Comparison of ENCODE assay signal across 12 cellular contexts in genomic region chr18:70907673-70908072, GRCh38.
DNase-seq lines count a peak whose midpoint lies in the region; ATAC-seq and TF ChIP-seq lines count a peak whose summit lies in the region.
"Had no signal": no experiment of that assay in that cellular context is flagged by ENCODE, and none has a peak within 500 bp of the region (broad histone marks: within the 10 kb centered on the region; RNA-seq: fewer than 3 reads in every experiment).

No MANE protein-coding gene starts in this region.

- TF ChIP-seq CTCF in endodermal cell (conservative IDR thresholded peaks at IDR 0.05) (no peak), upper lobe of left lung (IDR thresholded peaks at IDR 0.05) (no peak)

- no peak for TF ChIP-seq POLR2A in upper lobe of left lung (IDR thresholded peaks at IDR 0.05)

- peaks cover 7% of the 10 kb centered on the region for H3K4me1 Mint-ChIP-seq in endodermal cell
- H3K4me1 Mint-ChIP-seq in activated naive CD4-positive, alpha-beta T cell treated with anti-CD3 and anti-CD28 coated beads for 36 hours (ENCODE audit: low read depth), result peaks cover 13% of the 10 kb centered on the region
- H3K4me1 Mint-ChIP-seq: naive B cell had no signal

- H3K9me3 Mint-ChIP-seq in endodermal cell, result peaks cover 9% of the 10 kb centered on the region
- H3K9me3 Mint-ChIP-seq in activated naive CD4-positive, alpha-beta T cell treated with anti-CD3 and anti-CD28 coated beads for 36 hours, result peaks cover 8% of the 10 kb centered on the region
- H3K9me3 Mint-ChIP-seq: type B pancreatic cell had no signal

- no peak for TF ChIP-seq EP300 in Ishikawa (IDR thresholded peaks at IDR 0.05; ENCODE audit: borderline replicate concordance)
- no peak for TF ChIP-seq EP300 in upper lobe of left lung (IDR thresholded peaks at IDR 0.05)

- H3K27me3 Mint-ChIP-seq in endodermal cell (ENCODE audit: insufficient read depth), result no peaks in the 10 kb centered on the region
- H3K27me3 Mint-ChIP-seq in activated naive CD4-positive, alpha-beta T cell treated with anti-CD3 and anti-CD28 coated beads for 36 hours (ENCODE audit: low read depth), result no peaks in the 10 kb centered on the region
- H3K27me3 Mint-ChIP-seq: naive B cell had no signal

- intact Hi-C loops in activated naive CD4-positive, alpha-beta T cell treated with anti-CD3 and anti-CD28 coated beads for 36 hours (cut with micrococcal nuclease), result no loop called here

- no peak for TF ChIP-seq RAD21 in Ishikawa (IDR thresholded peaks at IDR 0.05; ENCODE audit: low read depth)

- CTCF ChIA-PET in activated naive CD4-positive, alpha-beta T cell treated with anti-CD3 and anti-CD28 coated beads for 36 hours (lab: Charles Lee), result no interaction called here

- H3K36me3 ChIP-seq in endodermal cell (ENCODE audit: control insufficient read depth, insufficient read depth, low read length) (no peaks in the 10 kb centered on the region), upper lobe of left lung (no peaks in the 10 kb centered on the region)
- H3K36me3 ChIP-seq: sigmoid colon had no signal

- H3K9ac ChIP-seq in endodermal cell (ENCODE audit: extremely low read depth, low read length, poor library complexity, severe bottlenecking), result no peak overlapping the region

- no peaks in the 10 kb centered on the region for H3K4me1 ChIP-seq in endodermal cell (ENCODE audit: control insufficient read depth, insufficient read depth, low read length)
- no peaks in the 10 kb centered on the region for H3K4me1 ChIP-seq in upper lobe of left lung

- H3K27ac Mint-ChIP-seq in endodermal cell, result peak overlapping the region; percentile 63
- H3K27ac Mint-ChIP-seq in activated naive CD4-positive, alpha-beta T cell treated with anti-CD3 and anti-CD28 coated beads for 36 hours, result no peak overlapping the region
- H3K27ac Mint-ChIP-seq: naive B cell, type B pancreatic cell had no signal

- H3K9me3 ChIP-seq in endodermal cell (ENCODE audit: control insufficient read depth, low read length), result peaks cover 22% of the 10 kb centered on the region
- H3K9me3 ChIP-seq in upper lobe of left lung, result no peaks in the 10 kb centered on the region
- H3K9me3 ChIP-seq: sigmoid colon had no signal

- H3K27ac ChIP-seq in endodermal cell (ENCODE audit: low read depth, low read length) (no peak overlapping the region), upper lobe of left lung (no peak overlapping the region)
- H3K27ac ChIP-seq: sigmoid colon had no signal

- H3K27me3 ChIP-seq in endodermal cell (ENCODE audit: control insufficient read depth, insufficient read depth, low read length, poor library complexity, severe bottlenecking) (no peaks in the 10 kb centered on the region), upper lobe of left lung (no peaks in the 10 kb centered on the region)
- H3K27me3 ChIP-seq: sigmoid colon had no signal

- no peak overlapping the region for H3K4me3 Mint-ChIP-seq in endodermal cell
- no peak overlapping the region for H3K4me3 Mint-ChIP-seq in activated naive CD4-positive, alpha-beta T cell treated with anti-CD3 and anti-CD28 coated beads for 36 hours
- H3K4me3 Mint-ChIP-seq: naive B cell, type B pancreatic cell had no signal

- H3K36me3 Mint-ChIP-seq in endodermal cell (ENCODE audit: low read depth), result no peaks in the 10 kb centered on the region
- H3K36me3 Mint-ChIP-seq in activated naive CD4-positive, alpha-beta T cell treated with anti-CD3 and anti-CD28 coated beads for 36 hours (ENCODE audit: low read depth), result peaks cover under 1% of the 10 kb centered on the region
- H3K36me3 Mint-ChIP-seq: naive B cell, type B pancreatic cell had no signal

- WGBS in endodermal cell (ENCODE audit: insufficient coverage in 1 of 2, insufficient read length in 1 of 2), 2 experiments, result 40 to 52% methylated on average over 1 to 3 of the region's 3 CpGs
- 28 to 30% methylated on average over 3 of the region's 3 CpGs for WGBS in upper lobe of left lung, 2 donors

- DNase-seq in A172 (ENCODE audit: low spot score), result peak; percentile 11
- peak; percentile 76 for DNase-seq in NCI-H510A treated with DMSO at 0.1 percent for 48 hours (lab: John Stamatoyannopoulos, UW)
- DNase-seq in endodermal cell, result peak; percentile 63
- no peak for DNase-seq in upper lobe of left lung
- DNase-seq in GM03348 (ENCODE audit: low spot score), result no peak
- no peak for DNase-seq in activated naive CD4-positive, alpha-beta T cell treated with anti-CD3 and anti-CD28 coated beads for 36 hours
- DNase-seq: islet precursor cell, naive B cell, sigmoid colon had no signal

- ATAC-seq in upper lobe of left lung (ENCODE audit: low FRiP score in 2 of 2) (no peak), HG03521 (IDR thresholded peaks at IDR 0.05; ENCODE audit: unreplicated experiment) (no peak)

- H3K4me3 ChIP-seq in endodermal cell (ENCODE audit: low read length), result no peak overlapping the region
- H3K4me3 ChIP-seq in upper lobe of left lung, result no peak overlapping the region
- H3K4me3 ChIP-seq: sigmoid colon had no signal

TF ChIP-seq in Ishikawa, 13 proteins besides CTCF, POLR2A, EP300 and RAD21:
- TF ChIP-seq, protein P1, sequence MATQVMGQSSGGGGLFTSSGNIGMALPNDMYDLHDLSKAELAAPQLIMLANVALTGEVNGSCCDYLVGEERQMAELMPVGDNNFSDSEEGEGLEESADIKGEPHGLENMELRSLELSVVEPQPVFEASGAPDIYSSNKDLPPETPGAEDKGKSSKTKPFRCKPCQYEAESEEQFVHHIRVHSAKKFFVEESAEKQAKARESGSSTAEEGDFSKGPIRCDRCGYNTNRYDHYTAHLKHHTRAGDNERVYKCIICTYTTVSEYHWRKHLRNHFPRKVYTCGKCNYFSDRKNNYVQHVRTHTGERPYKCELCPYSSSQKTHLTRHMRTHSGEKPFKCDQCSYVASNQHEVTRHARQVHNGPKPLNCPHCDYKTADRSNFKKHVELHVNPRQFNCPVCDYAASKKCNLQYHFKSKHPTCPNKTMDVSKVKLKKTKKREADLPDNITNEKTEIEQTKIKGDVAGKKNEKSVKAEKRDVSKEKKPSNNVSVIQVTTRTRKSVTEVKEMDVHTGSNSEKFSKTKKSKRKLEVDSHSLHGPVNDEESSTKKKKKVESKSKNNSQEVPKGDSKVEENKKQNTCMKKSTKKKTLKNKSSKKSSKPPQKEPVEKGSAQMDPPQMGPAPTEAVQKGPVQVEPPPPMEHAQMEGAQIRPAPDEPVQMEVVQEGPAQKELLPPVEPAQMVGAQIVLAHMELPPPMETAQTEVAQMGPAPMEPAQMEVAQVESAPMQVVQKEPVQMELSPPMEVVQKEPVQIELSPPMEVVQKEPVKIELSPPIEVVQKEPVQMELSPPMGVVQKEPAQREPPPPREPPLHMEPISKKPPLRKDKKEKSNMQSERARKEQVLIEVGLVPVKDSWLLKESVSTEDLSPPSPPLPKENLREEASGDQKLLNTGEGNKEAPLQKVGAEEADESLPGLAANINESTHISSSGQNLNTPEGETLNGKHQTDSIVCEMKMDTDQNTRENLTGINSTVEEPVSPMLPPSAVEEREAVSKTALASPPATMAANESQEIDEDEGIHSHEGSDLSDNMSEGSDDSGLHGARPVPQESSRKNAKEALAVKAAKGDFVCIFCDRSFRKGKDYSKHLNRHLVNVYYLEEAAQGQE (IDR thresholded peaks at IDR 0.05; ENCODE audit: low read depth), result no peak
- peak; percentile 30; the same call in 1 of the 2 replicates for TF ChIP-seq NFIC (IDR thresholded peaks at IDR 0.05)

Comparison
In these comparisons a context has a peak if more than half of its experiments do, and no peak if none do; other contexts are left out.
1. DNase-seq: peak in A172 (single experiment), NCI-H510A treated with DMSO at 0.1 percent for 48 hours (single experiment) and endodermal cell (single experiment); none in upper lobe of left lung (0 of 2), GM03348 (single experiment) and activated naive CD4-positive, alpha-beta T cell treated with anti-CD3 and anti-CD28 coated beads for 36 hours (single experiment).